22 cellular contexts compared by ENCODE assay signal in the genomic region with DNA sequence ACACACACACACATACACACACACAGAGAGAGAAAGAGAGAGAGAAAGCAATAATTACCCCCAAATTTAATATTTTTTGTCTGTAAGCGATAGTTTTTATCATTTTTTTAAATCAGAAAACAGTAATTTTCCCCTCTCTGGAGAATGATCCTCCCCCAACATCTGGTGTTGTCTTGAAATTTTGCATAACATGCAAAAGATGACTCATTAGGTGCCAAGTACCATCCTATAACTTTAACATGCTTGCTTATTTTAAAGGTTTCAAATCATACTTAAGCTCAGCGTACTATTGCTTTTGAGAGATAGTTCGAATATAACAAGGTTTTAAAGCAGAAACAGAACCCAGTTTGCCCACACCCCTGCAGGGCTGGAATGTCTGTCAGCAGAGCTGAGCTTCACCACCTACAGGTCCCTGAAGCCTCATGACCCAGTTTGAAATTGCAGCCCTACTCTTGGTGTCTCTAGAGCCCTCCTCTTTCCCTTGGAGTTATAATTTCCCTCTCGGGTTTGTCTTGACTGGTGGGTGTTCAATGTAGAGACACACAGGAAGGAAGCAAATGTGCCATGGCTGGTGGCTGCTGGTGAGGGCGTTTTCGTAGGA.
"Had no signal": no experiment of that assay in that cellular context is flagged by ENCODE, and none has a peak within 500 bp of the region (broad histone marks: within the 10 kb centered on the region; RNA-seq: fewer than 3 reads in every experiment).

No MANE protein-coding gene starts in this region.

- H3K4me1 ChIP-seq: gastroesophageal sphincter, left ventricle myocardium inferior, right lobe of liver, tibial nerve, uterus had no signal

- H3K4me3 ChIP-seq: dorsolateral prefrontal cortex, gastroesophageal sphincter, heart left ventricle, left ventricle myocardium inferior, mucosa of descending colon, pancreas, right lobe of liver, tibial nerve, uterus had no signal

- H3K9me3 Mint-ChIP-seq: activated B cell treated with CpG ODN at 0.5 μM for 24 hours; activated CD4-positive, alpha-beta memory T cell treated with anti-CD3 and anti-CD28 coated beads for 36 hours; activated naive CD8-positive, alpha-beta T cell treated with anti-CD3 and anti-CD28 coated beads, Interleukin-2, amount 10 ng/mL, durations not matched to agents 7 days and 5 days; activated T-helper 17 cell treated with anti-CD3 and anti-CD28 coated beads, Interleukin-2, amount 50 U/mL, for 72 hours; stimulated activated naive CD8-positive, alpha-beta T cell treated with anti-CD3 and anti-CD28 coated beads, Interleukin-15, Interleukin-2, amounts not matched to agents 100 ng/mL and 50 ng/mL, for 24 hours had no signal

- H3K36me3 ChIP-seq: gastroesophageal sphincter, heart left ventricle, left ventricle myocardium inferior, pancreas, right lobe of liver, tibial nerve, uterus had no signal

- H3K27ac ChIP-seq: dorsolateral prefrontal cortex, gastroesophageal sphincter, heart left ventricle, left ventricle myocardium inferior, pancreas, right lobe of liver, tibial nerve, uterus had no signal

- H3K27ac Mint-ChIP-seq: activated B cell treated with CpG ODN at 0.5 μM for 24 hours; activated CD4-positive, alpha-beta memory T cell treated with anti-CD3 and anti-CD28 coated beads for 36 hours; activated naive CD8-positive, alpha-beta T cell treated with anti-CD3 and anti-CD28 coated beads, Interleukin-2, amount 10 ng/mL, durations not matched to agents 7 days and 5 days; activated T-helper 17 cell treated with anti-CD3 and anti-CD28 coated beads, Interleukin-2, amount 50 U/mL, for 72 hours; naive B cell; stimulated activated naive CD8-positive, alpha-beta T cell treated with anti-CD3 and anti-CD28 coated beads, Interleukin-15, Interleukin-2, amounts not matched to agents 100 ng/mL and 50 ng/mL, for 24 hours had no signal

- H3K4me1 Mint-ChIP-seq: activated B cell treated with CpG ODN at 0.5 μM for 24 hours; activated naive CD8-positive, alpha-beta T cell treated with anti-CD3 and anti-CD28 coated beads, Interleukin-2, amount 10 ng/mL, durations not matched to agents 7 days and 5 days; activated T-helper 17 cell treated with anti-CD3 and anti-CD28 coated beads, Interleukin-2, amount 50 U/mL, for 72 hours; naive B cell had no signal

- DNase-seq: activated B cell treated with CpG ODN at 0.5 μM for 24 hours; activated CD4-positive, alpha-beta memory T cell treated with anti-CD3 and anti-CD28 coated beads for 36 hours; activated CD4-positive, alpha-beta T cell treated with anti-CD3 and anti-CD28 coated beads for 4 hours; activated naive CD4-positive, alpha-beta T cell; activated naive CD8-positive, alpha-beta T cell treated with anti-CD3 and anti-CD28 coated beads, Interleukin-2, amount 10 ng/mL, durations not matched to agents 7 days and 5 days; amygdala; dorsolateral prefrontal cortex; heart left ventricle; kidney glomerular epithelial cell; left ventricle myocardium inferior; mucosa of descending colon; naive B cell; pancreas; right lobe of liver; small intestine; stimulated activated CD4-positive, alpha-beta T cell treated with anti-CD3 and anti-CD28 coated beads, Interleukin-15, amount 100 ng/mL, for 24 hours; stimulated activated CD4-positive, alpha-beta T cell treated with anti-CD3 and anti-CD28 coated beads, Interleukin-2, amount 100 ng/mL, for 48 hours; uterus had no signal

- H3K27me3 ChIP-seq: dorsolateral prefrontal cortex, gastroesophageal sphincter, heart left ventricle, pancreas, right lobe of liver, tibial nerve, uterus had no signal

- H3K9me3 ChIP-seq: gastroesophageal sphincter, heart left ventricle, left ventricle myocardium inferior, mucosa of descending colon, pancreas, right lobe of liver, tibial nerve, uterus had no signal

- ATAC-seq: activated T-helper 17 cell treated with anti-CD3 and anti-CD28 coated beads, Interleukin-2, amount 50 U/mL, for 72 hours; gastroesophageal sphincter; heart left ventricle; mucosa of descending colon; pancreas; right lobe of liver had no signal

- H3K36me3 Mint-ChIP-seq: activated CD4-positive, alpha-beta memory T cell treated with anti-CD3 and anti-CD28 coated beads for 36 hours; activated naive CD8-positive, alpha-beta T cell treated with anti-CD3 and anti-CD28 coated beads, Interleukin-2, amount 10 ng/mL, durations not matched to agents 7 days and 5 days; naive B cell had no signal

- H3K4me3 Mint-ChIP-seq: activated B cell treated with CpG ODN at 0.5 μM for 24 hours; activated CD4-positive, alpha-beta memory T cell treated with anti-CD3 and anti-CD28 coated beads for 36 hours; activated naive CD8-positive, alpha-beta T cell treated with anti-CD3 and anti-CD28 coated beads, Interleukin-2, amount 10 ng/mL, durations not matched to agents 7 days and 5 days; activated T-helper 17 cell treated with anti-CD3 and anti-CD28 coated beads, Interleukin-2, amount 50 U/mL, for 72 hours; naive B cell; stimulated activated naive CD8-positive, alpha-beta T cell treated with anti-CD3 and anti-CD28 coated beads, Interleukin-15, Interleukin-2, amounts not matched to agents 100 ng/mL and 50 ng/mL, for 24 hours had no signal
